14 cellular contexts compared by ENCODE assay signal in the genomic region with DNA sequence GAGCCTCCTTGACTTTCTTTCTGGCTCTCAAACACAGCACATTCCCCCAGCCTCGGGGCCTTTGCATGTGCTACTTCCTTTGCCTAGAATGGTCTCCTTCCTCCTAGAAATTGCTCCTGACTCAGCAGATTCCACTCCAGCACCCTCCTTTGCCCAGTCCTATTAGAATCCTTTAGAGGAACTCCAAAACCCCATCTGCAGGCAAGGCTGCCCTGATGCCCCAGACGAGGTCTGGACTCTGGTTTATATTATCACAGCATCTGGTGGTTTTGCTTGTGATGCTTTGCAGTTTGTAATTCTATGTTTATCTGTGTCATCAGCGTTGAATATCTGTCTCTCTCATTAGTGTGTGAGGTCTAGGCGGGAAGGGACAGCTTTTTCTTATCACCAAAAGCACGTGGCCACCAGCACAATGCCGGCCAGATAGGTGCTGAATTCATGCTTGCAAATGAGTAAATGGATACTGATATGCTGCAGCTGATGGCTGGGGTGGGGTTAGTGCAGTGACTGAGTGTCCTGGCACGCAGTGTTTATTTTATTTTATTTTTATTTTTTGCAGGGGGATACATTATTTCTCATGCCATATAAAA. TPM values are rescaled to one million over a fixed set of nuclear protein-coding genes. Genes with fewer than 3 reads are reported as not detected.
DNase-seq lines count a peak whose midpoint lies in the region; ATAC-seq, FAIRE-seq and TF ChIP-seq lines count a peak whose summit lies in the region.
"Had no signal": no experiment of that assay in that cellular context is flagged by ENCODE, and none has a peak within 500 bp of the region (broad histone marks: within the 10 kb centered on the region; RNA-seq: fewer than 3 reads in every experiment).

No MANE protein-coding gene starts in this region.

- ATAC-seq in body of pancreas: peak; percentile 12
- peak; percentile 54 to 68 for ATAC-seq in right cardiac atrium

- no peak overlapping the region for H3K4me3 ChIP-seq in body of pancreas
- no peak overlapping the region for H3K4me3 ChIP-seq in right cardiac atrium (ENCODE audit: low read length)
- H3K4me3 ChIP-seq in skeletal muscle tissue (ENCODE audit: low read length in 3 of 3): no peak overlapping the region

- H3K27ac ChIP-seq in body of pancreas: no peak overlapping the region
- H3K27ac ChIP-seq in right cardiac atrium (ENCODE audit: low read length): no peak overlapping the region
- peak overlapping the region; percentile 64 for H3K27ac ChIP-seq in skeletal muscle tissue (ENCODE audit: low read depth, low read length)

- TF ChIP-seq CTCF in body of pancreas (IDR thresholded peaks at IDR 0.05) (no peak), D721Med (IDR thresholded peaks at IDR 0.05; ENCODE audit: insufficient read depth, missing control alignments) (no peak)

- no peak for FAIRE-seq in D721Med (lab: Jason Lieb, UNC)
- FAIRE-seq: TTC549 had no signal

- DNase-seq in ELF-1 (ENCODE audit: low read depth, low spot score) (peak; percentile 73), body of pancreas (peak in 1 of 4 donors; percentile 15), right cardiac atrium (peak in 1 of 3 donors; percentile 63), DMS53 (lab: John Stamatoyannopoulos, UW) (no peak), NCI-H2171 treated with DMSO at 0.1 percent for 48 hours (lab: John Stamatoyannopoulos, UW) (no peak), D721Med (ENCODE audit: insufficient read length, low spot score) (no peak)
- no peak for DNase-seq in central memory CD4-positive, alpha-beta T cell
- DNase-seq: COR-L47; head of caudate nucleus; naive B cell; NCI-H146; stimulated activated naive CD4-positive, alpha-beta T cell had no signal

- H3K27me3 ChIP-seq in body of pancreas: no peaks in the 10 kb centered on the region
- H3K27me3 ChIP-seq in right cardiac atrium (ENCODE audit: control insufficient read depth, insufficient read depth): no peaks in the 10 kb centered on the region
- no peaks in the 10 kb centered on the region for H3K27me3 ChIP-seq in skeletal muscle tissue (ENCODE audit: control insufficient read depth in 3 of 3, insufficient read depth in 3 of 3, low read length in 3 of 3)

- intact Hi-C loops in body of pancreas (cut with DNase I) (no loop called here), right cardiac atrium (cut with DNase I) (no loop called here)

- H3K9me3 ChIP-seq in body of pancreas (no peaks in the 10 kb centered on the region), right cardiac atrium (ENCODE audit: control insufficient read depth, low read length) (peaks cover 3% of the 10 kb centered on the region), skeletal muscle tissue (ENCODE audit: control insufficient read depth in 3 of 3, low read length in 3 of 3) (no peaks in the 10 kb centered on the region)

- no peak for TF ChIP-seq POLR2A in body of pancreas (IDR thresholded peaks at IDR 0.05)

- H3K36me3 ChIP-seq in body of pancreas (replicated peaks in 1 of 2; ENCODE audit: insufficient read depth in 1 of 2, low read depth in 2 of 2): no peaks in the 10 kb centered on the region
- no peaks in the 10 kb centered on the region for H3K36me3 ChIP-seq in skeletal muscle tissue (ENCODE audit: control insufficient read depth in 3 of 3, insufficient read depth in 3 of 3, low read length in 3 of 3)

- H3K4me1 ChIP-seq in body of pancreas (no peaks in the 10 kb centered on the region), right cardiac atrium (ENCODE audit: control insufficient read depth, insufficient read depth, low read length) (peaks cover 8% of the 10 kb centered on the region), skeletal muscle tissue (ENCODE audit: control insufficient read depth in 3 of 3, insufficient read depth in 3 of 3, low read length in 3 of 3) (peaks cover 4 to 14% (median 4%) of the 10 kb centered on the region in 3 donors)

- 32 to 44% methylated on average over 7 of the region's 7 CpGs for WGBS in body of pancreas, 2 donors
- WGBS in right cardiac atrium: 41% methylated on average over 7 of the region's 7 CpGs

- H3K9ac ChIP-seq in skeletal muscle tissue (ENCODE audit: low read depth in 1 of 3, low read length in 3 of 3): no peak overlapping the region

RNA-seq across cellular contexts. Expression of a gene that starts 30.0 kb away (rescaled TPM):
- 10 to 100 TPM; 19.1 to 20.5 TPM for total RNA-seq in body of pancreas
- 100 to 1,000 TPM; 132 to 155 (median 138) TPM for total RNA-seq in right cardiac atrium
- polyA plus RNA-seq in right cardiac atrium: 60.9 TPM
- 13.0 TPM for total RNA-seq in skeletal muscle tissue
